ENCODE assay signal across 1 cellular context in genomic region chr9:2655411-2655901, GRCh38.
A peak's percentile ranks its signal among the peaks of the same experiment; 100 is the strongest.
TF ChIP-seq lines count a peak whose summit lies in the region.

No MANE protein-coding gene starts in this region.

TF ChIP-seq in K562, 482 proteins besides CTCF, POLR2A, EP300 and RAD21 (continued from another document):
- TF ChIP-seq ZNF318 (IDR thresholded peaks at IDR 0.05; ENCODE audit: borderline replicate concordance in 1 of 2, low read depth in 1 of 2) (no peak), FOSL1 (tag; conservative IDR thresholded peaks at IDR 0.05) (0 out of 2 replicates have a peak, but pooled peaks have one; percentile 17)
